ENCODE assay signal across 11 cellular contexts in genomic region chr11:102603091-102603490, GRCh38. TPM values are rescaled to one million over a fixed set of nuclear protein-coding genes. Genes with fewer than 3 reads are reported as not detected.
A peak's percentile ranks its signal among the peaks of the same experiment; 100 is the strongest.
DNase-seq lines count a peak whose midpoint lies in the region; TF ChIP-seq lines count a peak whose summit lies in the region.
"Had no signal": no experiment of that assay in that cellular context is flagged by ENCODE, and none has a peak within 500 bp of the region (broad histone marks: within the 10 kb centered on the region; RNA-seq: fewer than 3 reads in every experiment).

No MANE protein-coding gene starts in this region.

- H4K20me1 ChIP-seq in mammary epithelial cell (ENCODE audit: insufficient read depth, low read length), result no peaks in the 10 kb centered on the region

- H3K36me3 ChIP-seq in H7 (replicated peaks; ENCODE audit: control insufficient read depth, insufficient read depth, low read length) (no peaks in the 10 kb centered on the region), mammary epithelial cell (ENCODE audit: insufficient read depth, low read length) (no peaks in the 10 kb centered on the region), skeletal muscle satellite cell (ENCODE audit: insufficient read depth, low read length) (no peaks in the 10 kb centered on the region), WERI-Rb-1 (no peaks in the 10 kb centered on the region)

- BruUV-seq in mammary epithelial cell (replicated peaks; lab: Mats Ljungman, UMichigan), result no TSS peak

- DNase-seq in H7 (peak; percentile 5), mammary epithelial cell (peak; percentile 98), islet precursor cell (peak; percentile 97), HEK293T (ENCODE audit: extremely low spot score) (no peak), WERI-Rb-1 (no peak), NOMO-1 (lab: John Stamatoyannopoulos, UW; ENCODE audit: unreplicated experiment in 2 of 2) (no peak), epidermal melanocyte (ENCODE audit: insufficient read length, low spot score) (no peak)
- DNase-seq: activated CD4-positive, alpha-beta T cell treated with anti-CD3 and anti-CD28 coated beads, Interleukin-2, amount 10 ng/mL, durations not matched to agents 7 days and 5 days had no signal

- H3K4me3 ChIP-seq in H7 (ENCODE audit: insufficient read depth, low read depth, low read length) (no peak overlapping the region), mammary epithelial cell (replicated peaks in 1 of 3; ENCODE audit: insufficient read depth in 1 of 3, low read depth in 2 of 3, low read length in 3 of 3) (no peak overlapping the region), skeletal muscle satellite cell (ENCODE audit: low read length) (peak overlapping the region; percentile 1), WERI-Rb-1 (ENCODE audit: low read depth, low read length) (no peak overlapping the region)

- H2AFZ ChIP-seq in mammary epithelial cell (ENCODE audit: low read depth, low read length), result peak overlapping the region; percentile 68

- H3K9me3 ChIP-seq in mammary epithelial cell (replicated peaks; ENCODE audit: insufficient read depth, low read length) (no peaks in the 10 kb centered on the region), skeletal muscle satellite cell (replicated peaks; ENCODE audit: low read length) (no peaks in the 10 kb centered on the region), WERI-Rb-1 (ENCODE audit: severe bottlenecking) (no peaks in the 10 kb centered on the region)

- POLR2A ChIA-PET in HEK293T (lab: Yijun Ruan, JAX), result no interaction called here

- peak overlapping the region; percentile 82 for H3K27ac ChIP-seq in mammary epithelial cell (ENCODE audit: insufficient read depth, low read depth, low read length)
- no peak overlapping the region for H3K27ac ChIP-seq in WERI-Rb-1

- TF ChIP-seq CTCF in mammary epithelial cell (conservative IDR thresholded peaks at IDR 0.05 in 1 of 2, IDR thresholded peaks at IDR 0.05 in 1 of 2; ENCODE audit: extremely low read depth in 1 of 2, insufficient read depth in 1 of 2, low read depth in 1 of 2, low read length in 2 of 2), result no peak
- TF ChIP-seq CTCF in WERI-Rb-1 (IDR thresholded peaks at IDR 0.05; ENCODE audit: low read depth, low read length), result no peak

- H3K79me2 ChIP-seq in mammary epithelial cell (ENCODE audit: insufficient read depth, low read length), result no peaks in the 10 kb centered on the region

- H3K4me1 ChIP-seq in mammary epithelial cell (ENCODE audit: insufficient read depth, low read length), result peaks cover 55% of the 10 kb centered on the region
- peaks cover 44% of the 10 kb centered on the region for H3K4me1 ChIP-seq in skeletal muscle satellite cell (ENCODE audit: control insufficient read depth, insufficient read depth, low read length)

- H3K9ac ChIP-seq in mammary epithelial cell (ENCODE audit: insufficient read depth, low read length), result peak overlapping the region; percentile 59
- no peak overlapping the region for H3K9ac ChIP-seq in skeletal muscle satellite cell (ENCODE audit: low read depth, low read length)

- CTCF ChIA-PET in mammary epithelial cell (lab: Charles Lee; ENCODE audit: low non-redundant PET), result interaction anchor here (0.6 kb wide), 1 partner anchor 10 kb away, joined by 6 read pairs; no protein-coding TSS in a partner anchor
- CTCF ChIA-PET in HEK293T (lab: Yijun Ruan, JAX), result interaction anchor here (0.5 to 1.1 kb wide), 4 partner anchors 11 to 331 kb away, joined by 3 to 4 read pairs (median 3); no protein-coding TSS in a partner anchor

- dilution Hi-C loops in mammary epithelial cell (cut with HindIII; ENCODE audit: low sequenced_read_pairs), result no loop called here

- intact Hi-C loops in mammary epithelial cell (cut with micrococcal nuclease), result loop anchor here (5.0 kb wide), 1 partner anchor 81 kb away; no protein-coding TSS in a partner anchor

- WGBS in mammary epithelial cell (ENCODE audit: low coverage, missing lambda C conversion rate), result 0% methylated on average over 5 of the region's 5 CpGs

- in situ Hi-C loops in mammary epithelial cell (cut with MboI; ENCODE audit: low sequenced_read_pairs in 2 of 2), result loop anchor here (10.0 to 25.0 kb wide), 3 partner anchors 98 to 318 kb away; no protein-coding TSS in a partner anchor

- H3K27me3 ChIP-seq in H7 (ENCODE audit: control insufficient read depth, insufficient read depth, low read length), result no peaks in the 10 kb centered on the region
- H3K27me3 ChIP-seq in mammary epithelial cell (ENCODE audit: insufficient read depth, low read length), result no peaks in the 10 kb centered on the region
- no peaks in the 10 kb centered on the region for H3K27me3 ChIP-seq in skeletal muscle satellite cell (ENCODE audit: control insufficient read depth, insufficient read depth, low read length)
- no peaks in the 10 kb centered on the region for H3K27me3 ChIP-seq in WERI-Rb-1 (ENCODE audit: insufficient read depth, low read depth, severe bottlenecking)

- H3K4me2 ChIP-seq in mammary epithelial cell (ENCODE audit: insufficient read depth, low read depth, low read length) (peak overlapping the region; percentile 16), skeletal muscle satellite cell (ENCODE audit: low read length) (peak overlapping the region; percentile 27)

TF ChIP-seq in HEK293T, 16 proteins besides CTCF, POLR2A, EP300 and RAD21:
- no peak for TF ChIP-seq FOXM1 (IDR thresholded peaks at IDR 0.05; ENCODE audit: borderline replicate concordance)
- TF ChIP-seq SUZ12 (IDR thresholded peaks at IDR 0.05), result no peak
- TF ChIP-seq CTBP1 (IDR thresholded peaks at IDR 0.05; ENCODE audit: borderline replicate concordance), result no peak
- no peak for TF ChIP-seq BHLHE40 (IDR thresholded peaks at IDR 0.05; ENCODE audit: borderline replicate concordance)
- TF ChIP-seq FOXA1 (IDR thresholded peaks at IDR 0.05), result no peak
- TF ChIP-seq PKNOX1 (IDR thresholded peaks at IDR 0.05), result no peak
- no peak for TF ChIP-seq LEF1 (IDR thresholded peaks at IDR 0.05; ENCODE audit: borderline replicate concordance)
- no peak for TF ChIP-seq HDGF (IDR thresholded peaks at IDR 0.05; ENCODE audit: borderline replicate concordance)
- TF ChIP-seq ARNT (IDR thresholded peaks at IDR 0.05), result no peak
- no peak for TF ChIP-seq TARDBP (IDR thresholded peaks at IDR 0.05)
- TF ChIP-seq ELF4 (IDR thresholded peaks at IDR 0.05), result no peak

RNA-seq across cellular contexts. Expression of gene MMP20, which starts 22.0 kb away (rescaled TPM):
- not detected in 2 replicates for total RNA-seq in H7 (2014; rRNA removed; shearing (Covaris generic))
- total RNA-seq in mammary epithelial cell, result not detected
- polyA plus RNA-seq in mammary epithelial cell, result not detected
- not detected for polyA minus RNA-seq in mammary epithelial cell
- total RNA-seq in skeletal muscle satellite cell (2012; rRNA removed), result not detected in 2 replicates
- total RNA-seq: activated CD4-positive, alpha-beta T cell treated with anti-CD3 and anti-CD28 coated beads, Interleukin-2, amount 10 ng/mL, durations not matched to agents 7 days and 5 days; lower leg skin had no signal
- polyA plus RNA-seq: IgD-negative memory B cell had no signal

Comparison
In these comparisons a context has a peak if more than half of its experiments do, and no peak if none do; other contexts are left out.
1. DNase-seq: peak in H7 (single experiment), mammary epithelial cell (single experiment) and islet precursor cell (single experiment); none in HEK293T (single experiment), WERI-Rb-1 (single experiment), NOMO-1 (0 of 2) and epidermal melanocyte (single experiment).